Comparison of ENCODE assay signal across 11 cellular contexts in the genomic region with DNA sequence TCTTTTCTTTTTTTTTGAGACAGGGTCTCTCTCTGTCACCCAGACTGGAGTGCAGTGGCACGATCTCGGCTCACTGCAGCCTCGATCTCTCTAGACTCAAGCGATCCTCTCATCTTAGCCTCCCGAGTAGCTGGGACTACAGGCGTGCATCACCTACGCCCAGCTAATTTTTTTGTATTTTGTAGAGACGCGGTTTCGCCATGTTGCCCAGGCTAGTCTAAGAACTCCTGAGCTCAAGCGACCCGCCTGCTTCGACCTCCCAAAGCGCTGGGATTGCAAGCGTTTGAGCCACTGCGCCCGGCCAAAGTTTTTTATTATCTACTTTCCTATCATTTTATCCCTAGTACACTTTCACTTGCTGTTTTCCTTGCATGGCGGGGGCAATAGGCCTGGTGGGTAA. TPM values are rescaled to one million over a fixed set of nuclear protein-coding genes. Genes with fewer than 3 reads are reported as not detected.
DNase-seq lines count a peak whose midpoint lies in the region; ATAC-seq and TF ChIP-seq lines count a peak whose summit lies in the region.
"Had no signal": no experiment of that assay in that cellular context is flagged by ENCODE, and none has a peak within 500 bp of the region (broad histone marks: within the 10 kb centered on the region; RNA-seq: fewer than 3 reads in every experiment).

No MANE protein-coding gene starts in this region.

- H3K9me3 ChIP-seq in NT2/D1 (ENCODE audit: insufficient read depth, low read length) = no peaks in the 10 kb centered on the region
- no peaks in the 10 kb centered on the region for H3K9me3 ChIP-seq in neutrophil
- no peaks in the 10 kb centered on the region for H3K9me3 ChIP-seq in heart right ventricle

- no peaks in the 10 kb centered on the region for H3K9me3 Mint-ChIP-seq in effector memory CD8-positive, alpha-beta T cell

- DNase-seq in NT2/D1 (ENCODE audit: low read depth, low spot score) (no peak), heart right ventricle (no peak), NCI-H2227 treated with DMSO at 0.1 percent for 48 hours (lab: John Stamatoyannopoulos, UW) (no peak), posterior cingulate gyrus (no peak)
- DNase-seq in effector memory CD8-positive, alpha-beta T cell = no peak
- DNase-seq: hypothalamus, KG1 had no signal

- peaks cover 29% of the 10 kb centered on the region for H3K36me3 Mint-ChIP-seq in effector memory CD8-positive, alpha-beta T cell (ENCODE audit: insufficient read depth)

- H3K4me1 ChIP-seq in NT2/D1 (ENCODE audit: insufficient read depth, insufficient read length) (no peaks in the 10 kb centered on the region), neutrophil (ENCODE audit: control insufficient read depth in 1 of 2, insufficient read depth in 1 of 2, low read depth in 1 of 2, low read length in 1 of 2) (peaks cover 13 to 14% of the 10 kb centered on the region in 2 experiments), heart right ventricle (peaks cover 0 to 24% (median 20%) of the 10 kb centered on the region in 9 donors)

- H3K36me3 ChIP-seq in NT2/D1 (ENCODE audit: insufficient read depth, insufficient read length, low read length) (peaks cover 9% of the 10 kb centered on the region), neutrophil (no peaks in the 10 kb centered on the region), heart right ventricle (peaks cover 0 to 24% (median 0%) of the 10 kb centered on the region in 9 donors)

- H3K4me3 Mint-ChIP-seq in effector memory CD8-positive, alpha-beta T cell = peak overlapping the region; percentile 92 to 95

- intact Hi-C loops in heart right ventricle (cut with DNase I) = loop anchor here in 4 of 10 donors (2.0 to 5.0 kb wide), 2 partner anchors 152 to 157 kb away; a partner anchor contains a TSS
- intact Hi-C loops in posterior cingulate gyrus (cut with DNase I) = no loop called here

- H3K27ac Mint-ChIP-seq in effector memory CD8-positive, alpha-beta T cell = peak overlapping the region; percentile 96

- peak overlapping the region; percentile 89 for H3K27ac ChIP-seq in neutrophil
- peak overlapping the region in 2 of 10 donors; percentile 90 to 93 for H3K27ac ChIP-seq in heart right ventricle

- no peak for ATAC-seq in effector memory CD8-positive, alpha-beta T cell (replicated peaks)
- no peak for ATAC-seq in HG03571 (IDR thresholded peaks at IDR 0.05; ENCODE audit: unreplicated experiment)
- ATAC-seq in heart right ventricle = no peak

- H3K4me3 ChIP-seq in GM08714 (ENCODE audit: low read length) (peak overlapping the region; percentile 98), NT2/D1 (ENCODE audit: insufficient read length, low read depth) (peak overlapping the region; percentile 55), neutrophil (ENCODE audit: low read depth in 1 of 2, low read length in 1 of 2) (peak overlapping the region in 1 of 2 experiments; percentile 70), heart right ventricle (peak overlapping the region in 4 of 10 donors; percentile 63 to 94 (median 82))

- H3K9ac ChIP-seq in NT2/D1 (ENCODE audit: insufficient read length, low read depth) = no peak overlapping the region

- TF ChIP-seq CTCF in neutrophil (IDR thresholded peaks at IDR 0.05) (no peak), heart right ventricle (IDR thresholded peaks at IDR 0.05) (no peak)

- no peaks in the 10 kb centered on the region for H3K27me3 ChIP-seq in NT2/D1 (ENCODE audit: insufficient read depth, insufficient read length)
- no peaks in the 10 kb centered on the region for H3K27me3 ChIP-seq in neutrophil
- H3K27me3 ChIP-seq in heart right ventricle = no peaks in the 10 kb centered on the region

- H3K4me1 Mint-ChIP-seq in effector memory CD8-positive, alpha-beta T cell (ENCODE audit: low read depth in 2 of 2) = peaks cover 27 to 58% of the 10 kb centered on the region in 2 donors

- H3K27me3 Mint-ChIP-seq in effector memory CD8-positive, alpha-beta T cell = no peaks in the 10 kb centered on the region

- 92 to 95% methylated on average over 18 of the region's 18 CpGs for WGBS in heart right ventricle, 2 donors

RNA-seq across cellular contexts. Expression of a gene that starts 1.4 kb away (rescaled TPM):
- total RNA-seq in heart right ventricle = 10 to 100 TPM; 12.9 to 35.7 (median 19.5) TPM
- 1 to 10 TPM; 2.6 to 5.9 TPM for polyA plus RNA-seq in heart right ventricle

RNA-seq across cellular contexts. Expression of a gene that starts 54.6 kb away (rescaled TPM):
- total RNA-seq in heart right ventricle = not detected
- not detected for polyA plus RNA-seq in heart right ventricle
- total RNA-seq: activated CD8-positive, alpha-beta memory T cell treated with anti-CD3 and anti-CD28 coated beads for 36 hours had no signal
